ENCODE assay signal across 10 cellular contexts in the genomic region with DNA sequence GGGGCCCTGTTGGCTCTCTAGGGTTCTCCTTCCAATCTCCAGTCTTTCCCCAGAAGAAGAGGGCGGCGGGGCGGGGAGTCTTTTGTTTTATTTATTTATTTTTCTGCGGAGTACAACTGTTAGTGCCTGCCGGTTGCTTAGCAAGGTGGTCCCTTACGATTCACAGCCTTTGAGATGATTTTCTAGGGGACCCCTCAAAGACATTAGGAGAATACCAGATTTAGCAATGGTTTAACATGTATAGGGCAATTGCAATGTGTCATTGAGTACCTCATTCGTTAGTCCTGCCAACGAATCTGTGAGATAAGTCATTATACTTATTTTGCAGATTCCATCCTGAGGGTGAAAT. TPM values are rescaled to one million over a fixed set of nuclear protein-coding genes. Genes with fewer than 3 reads are reported as not detected.
DNase-seq lines count a peak whose midpoint lies in the region; ATAC-seq and TF ChIP-seq lines count a peak whose summit lies in the region.
"Had no signal": no experiment of that assay in that cellular context is flagged by ENCODE, and none has a peak within 500 bp of the region (broad histone marks: within the 10 kb centered on the region; RNA-seq: fewer than 3 reads in every experiment).

No MANE protein-coding gene starts in this region.

- DNase-seq in activated T-cell treated with anti-CD3 and anti-CD28 coated beads, Interleukin-2, amount 50 U/mL, for 24 hours, result no peak
- no peak for DNase-seq in activated T-cell treated with anti-CD3 and anti-CD28 coated beads for 4 hours
- DNase-seq in activated T-helper 2 cell treated with anti-CD3 and anti-CD28 coated beads, Interferon-gamma antibody, Interleukin-2, Interleukin-4, amounts not matched to agents 10 μg/mL and 5 μg/mL and 100 μg/mL, durations not matched to agents 14 hours and 24 hours and 36 hours (ENCODE audit: low spot score), result no peak
- DNase-seq in left lung, result no peak
- DNase-seq in amniotic stem cell (lab: John Stamatoyannopoulos, UW), result no peak
- no peak for DNase-seq in AML-193 (lab: John Stamatoyannopoulos, UW)

- peak overlapping the region; percentile 95 for H3K4me3 Mint-ChIP-seq in activated T-cell treated with anti-CD3 and anti-CD28 coated beads, Interleukin-2, amount 50 U/mL, for 24 hours
- H3K4me3 Mint-ChIP-seq in activated T-helper 2 cell treated with anti-CD3 and anti-CD28 coated beads, Interferon-gamma antibody, Interleukin-2, Interleukin-4, amounts not matched to agents 10 μg/mL and 5 μg/mL and 100 μg/mL, durations not matched to agents 14 hours and 24 hours and 36 hours (ENCODE audit: low read depth), result peak overlapping the region; percentile 94

- H3K9me3 Mint-ChIP-seq in activated T-cell treated with anti-CD3 and anti-CD28 coated beads, Interleukin-2, amount 50 U/mL, for 24 hours, result no peaks in the 10 kb centered on the region
- no peaks in the 10 kb centered on the region for H3K9me3 Mint-ChIP-seq in activated T-helper 2 cell treated with anti-CD3 and anti-CD28 coated beads, Interferon-gamma antibody, Interleukin-2, Interleukin-4, amounts not matched to agents 10 μg/mL and 5 μg/mL and 100 μg/mL, durations not matched to agents 14 hours and 24 hours and 36 hours

- intact Hi-C loops in activated T-helper 2 cell treated with anti-CD3 and anti-CD28 coated beads, Interferon-gamma antibody, Interleukin-2, Interleukin-4, amounts not matched to agents 10 μg/mL and 5 μg/mL and 100 μg/mL, durations not matched to agents 14 hours and 24 hours and 36 hours (cut with micrococcal nuclease), result loop anchor here (1.0 to 2.0 kb wide), 5 partner anchors 48 to 260 kb away; partner anchors contain the start of genes PATL1 and STX3
- intact Hi-C loops in left lung (cut with DNase I), result no loop called here

- H3K9me3 ChIP-seq in left lung (no peaks in the 10 kb centered on the region), thymus (ENCODE audit: control insufficient read depth) (no peaks in the 10 kb centered on the region)

- no peak for TF ChIP-seq CTCF in left lung (IDR thresholded peaks at IDR 0.05)

- ATAC-seq in left lung, result no peak
- no peak for ATAC-seq in GM18873 (IDR thresholded peaks at IDR 0.05; ENCODE audit: low FRiP score, unreplicated experiment)

- H3K4me3 ChIP-seq in left lung, result peak overlapping the region; percentile 73 to 74
- H3K4me3 ChIP-seq in thymus (ENCODE audit: low read length), result peak overlapping the region; percentile 97

- H3K27ac Mint-ChIP-seq in activated T-cell treated with anti-CD3 and anti-CD28 coated beads, Interleukin-2, amount 50 U/mL, for 24 hours, result peak overlapping the region; percentile 94
- peak overlapping the region; percentile 84 for H3K27ac Mint-ChIP-seq in activated T-helper 2 cell treated with anti-CD3 and anti-CD28 coated beads, Interferon-gamma antibody, Interleukin-2, Interleukin-4, amounts not matched to agents 10 μg/mL and 5 μg/mL and 100 μg/mL, durations not matched to agents 14 hours and 24 hours and 36 hours

- H3K36me3 Mint-ChIP-seq in activated T-cell treated with anti-CD3 and anti-CD28 coated beads, Interleukin-2, amount 50 U/mL, for 24 hours (ENCODE audit: low read depth), result peaks cover 40% of the 10 kb centered on the region
- peaks cover 29% of the 10 kb centered on the region for H3K36me3 Mint-ChIP-seq in activated T-helper 2 cell treated with anti-CD3 and anti-CD28 coated beads, Interferon-gamma antibody, Interleukin-2, Interleukin-4, amounts not matched to agents 10 μg/mL and 5 μg/mL and 100 μg/mL, durations not matched to agents 14 hours and 24 hours and 36 hours (ENCODE audit: low read depth)

- H3K4me1 ChIP-seq in left lung, result peaks cover 4 to 34% of the 10 kb centered on the region in 2 donors
- H3K4me1 ChIP-seq in thymus (ENCODE audit: control insufficient read depth, insufficient read depth, low read length), result peaks cover 12% of the 10 kb centered on the region

- H3K27me3 Mint-ChIP-seq in activated T-cell treated with anti-CD3 and anti-CD28 coated beads, Interleukin-2, amount 50 U/mL, for 24 hours, result no peaks in the 10 kb centered on the region
- no peaks in the 10 kb centered on the region for H3K27me3 Mint-ChIP-seq in activated T-helper 2 cell treated with anti-CD3 and anti-CD28 coated beads, Interferon-gamma antibody, Interleukin-2, Interleukin-4, amounts not matched to agents 10 μg/mL and 5 μg/mL and 100 μg/mL, durations not matched to agents 14 hours and 24 hours and 36 hours (ENCODE audit: low read depth)

- H3K4me1 Mint-ChIP-seq in activated T-cell treated with anti-CD3 and anti-CD28 coated beads, Interleukin-2, amount 50 U/mL, for 24 hours (ENCODE audit: low read depth), result peaks cover 25% of the 10 kb centered on the region
- H3K4me1 Mint-ChIP-seq in activated T-helper 2 cell treated with anti-CD3 and anti-CD28 coated beads, Interferon-gamma antibody, Interleukin-2, Interleukin-4, amounts not matched to agents 10 μg/mL and 5 μg/mL and 100 μg/mL, durations not matched to agents 14 hours and 24 hours and 36 hours (ENCODE audit: low read depth), result peaks cover 22% of the 10 kb centered on the region

- H3K27me3 ChIP-seq in left lung (no peaks in the 10 kb centered on the region), thymus (ENCODE audit: control insufficient read depth, insufficient read depth) (no peaks in the 10 kb centered on the region)

- WGBS in thymus, result 12% methylated on average over 8 of the region's 8 CpGs

- H3K27ac ChIP-seq in left lung (peak overlapping the region; percentile 83 to 94), thymus (ENCODE audit: low read depth) (peak overlapping the region; percentile 46)

- H3K36me3 ChIP-seq in left lung (peaks cover 0 to 24% of the 10 kb centered on the region in 2 donors), thymus (ENCODE audit: control insufficient read depth, insufficient read depth) (peaks cover 14% of the 10 kb centered on the region)

RNA-seq across cellular contexts. Expression of gene MRPL16, which starts 0.3 kb away (rescaled TPM):
- 87.7 and 90.4 TPM in 2 replicates for total RNA-seq in activated T-helper 2 cell treated with anti-CD3 and anti-CD28 coated beads, Interferon-gamma antibody, Interleukin-2, Interleukin-4, amounts not matched to agents 10 μg/mL and 5 μg/mL and 100 μg/mL, durations not matched to agents 14 hours and 24 hours and 36 hours
- 10 to 100 TPM; 32.9 to 35.6 TPM for total RNA-seq in left lung
- polyA plus RNA-seq in thymus, result 67.7 TPM

RNA-seq across cellular contexts. Expression of gene CBLIF, which starts 34.4 kb away (rescaled TPM):
- total RNA-seq in activated T-helper 2 cell treated with anti-CD3 and anti-CD28 coated beads, Interferon-gamma antibody, Interleukin-2, Interleukin-4, amounts not matched to agents 10 μg/mL and 5 μg/mL and 100 μg/mL, durations not matched to agents 14 hours and 24 hours and 36 hours, result not detected in 2 replicates
- total RNA-seq in left lung, result not detected
- polyA plus RNA-seq in thymus, result 0.05 TPM
- total RNA-seq: Daoy, NCI-H460 had no signal

RNA-seq across cellular contexts. Expression of gene TCN1, which starts 55.4 kb away (rescaled TPM):
- 0.25 TPM in 1 of 2 replicates, not detected in the other for total RNA-seq in activated T-helper 2 cell treated with anti-CD3 and anti-CD28 coated beads, Interferon-gamma antibody, Interleukin-2, Interleukin-4, amounts not matched to agents 10 μg/mL and 5 μg/mL and 100 μg/mL, durations not matched to agents 14 hours and 24 hours and 36 hours
- total RNA-seq in left lung, result 1 to 10 TPM in 1 of 2 donors, under 1 TPM in 1; 0.44 to 1.8 TPM
- 1.4 TPM for polyA plus RNA-seq in thymus
- total RNA-seq: Daoy, NCI-H460 had no signal

RNA-seq across cellular contexts. Expression of gene STX3, which starts 55.7 kb away (rescaled TPM):
- 9.9 and 14.1 TPM in 2 replicates for total RNA-seq in activated T-helper 2 cell treated with anti-CD3 and anti-CD28 coated beads, Interferon-gamma antibody, Interleukin-2, Interleukin-4, amounts not matched to agents 10 μg/mL and 5 μg/mL and 100 μg/mL, durations not matched to agents 14 hours and 24 hours and 36 hours
- 10 to 100 TPM; 65.9 to 66.7 TPM for total RNA-seq in left lung
- 14.1 TPM for polyA plus RNA-seq in thymus
